Comparison of ENCODE assay signal across 8 cellular contexts in genomic region chr9:99720455-99721050, GRCh38.
A peak's percentile ranks its signal among the peaks of the same experiment; 100 is the strongest.
DNase-seq lines count a peak whose midpoint lies in the region; ATAC-seq and TF ChIP-seq lines count a peak whose summit lies in the region.

No MANE protein-coding gene starts in this region.

- no peak for TF ChIP-seq CTCF in left ventricle myocardium inferior (IDR thresholded peaks at IDR 0.05; ENCODE audit: borderline replicate concordance)
- no peak for TF ChIP-seq CTCF in SU-DHL-6 (IDR thresholded peaks at IDR 0.05; ENCODE audit: insufficient read depth, low read length, poor library complexity, severe bottlenecking)

- H3K9me3 Mint-ChIP-seq in naive B cell = no peaks in the 10 kb centered on the region

- H3K27me3 Mint-ChIP-seq in naive B cell = no peaks in the 10 kb centered on the region

- H3K27ac ChIP-seq in left ventricle myocardium inferior (replicated peaks) = peak overlapping the region; percentile 37
- no peak overlapping the region for H3K27ac ChIP-seq in SU-DHL-6 (ENCODE audit: low read depth, low read length)
- H3K27ac ChIP-seq in SJCRH30 = no peak overlapping the region

- no peak overlapping the region for H3K9ac ChIP-seq in SU-DHL-6 (ENCODE audit: low read length)

- DNase-seq in left ventricle myocardium inferior (no peak), left ventricle myocardium superior (no peak), naive B cell (peak; percentile 6), DMS153 treated with DMSO at 0.1 percent for 48 hours (lab: John Stamatoyannopoulos, UW; ENCODE audit: unreplicated experiment) (no peak), hypothalamus (lab: John Stamatoyannopoulos, UW) (no peak), SJCRH30 (no peak)

- ATAC-seq in left ventricle myocardium superior = no peak
- ATAC-seq in HG03025 (IDR thresholded peaks at IDR 0.05; ENCODE audit: low FRiP score, unreplicated experiment) = peak; percentile 66
- peak; percentile 65 to 74 for ATAC-seq in naive B cell (ENCODE audit: low read depth in 2 of 2)

- peaks cover 17 to 29% (median 18%) of the 10 kb centered on the region in 3 donors for H3K4me1 Mint-ChIP-seq in naive B cell

- no peaks in the 10 kb centered on the region for H3K9me2 ChIP-seq in SU-DHL-6 (replicated peaks; ENCODE audit: insufficient read depth, low read length)

- no peak overlapping the region for H2AFZ ChIP-seq in SU-DHL-6 (ENCODE audit: low read depth, low read length, severe bottlenecking)

- H3K27ac Mint-ChIP-seq in naive B cell = peak overlapping the region; percentile 48 to 95 (median 76)

- H3K36me3 Mint-ChIP-seq in naive B cell = no peaks in the 10 kb centered on the region

- H3K4me1 ChIP-seq in left ventricle myocardium inferior = no peaks in the 10 kb centered on the region
- H3K4me1 ChIP-seq in SJCRH30 = no peaks in the 10 kb centered on the region

- H3K9me3 ChIP-seq in left ventricle myocardium inferior (replicated peaks) (no peaks in the 10 kb centered on the region), SU-DHL-6 (ENCODE audit: insufficient read depth, low read length) (no peaks in the 10 kb centered on the region), SJCRH30 (replicated peaks) (no peaks in the 10 kb centered on the region; the same call in 1 of the 2 replicates)

- H3K4me3 Mint-ChIP-seq in naive B cell = peak overlapping the region; percentile 71 to 94 (median 86)

- H3K27me3 ChIP-seq in left ventricle myocardium inferior (ENCODE audit: low read depth) (no peaks in the 10 kb centered on the region), SU-DHL-6 (ENCODE audit: low read length) (no peaks in the 10 kb centered on the region), SJCRH30 (0 out of 2 replicates have a peak, but pooled peaks cover 2% of the 10 kb centered on the region)

- no peaks in the 10 kb centered on the region for H3F3A ChIP-seq in SU-DHL-6 (ENCODE audit: insufficient read depth)

- H3K36me3 ChIP-seq in left ventricle myocardium inferior (no peaks in the 10 kb centered on the region), SU-DHL-6 (ENCODE audit: low read length) (no peaks in the 10 kb centered on the region), SJCRH30 (no peaks in the 10 kb centered on the region)

- intact Hi-C loops in left ventricle myocardium inferior (cut with micrococcal nuclease) = no loop called here
- intact Hi-C loops in left ventricle myocardium superior (cut with micrococcal nuclease) = no loop called here

- H3K4me2 ChIP-seq in SU-DHL-6 (ENCODE audit: low read depth, low read length, poor library complexity, severe bottlenecking) = peak overlapping the region; percentile 27

- no peaks in the 10 kb centered on the region for H3K79me2 ChIP-seq in SU-DHL-6 (ENCODE audit: insufficient read depth, low read length)

- H3K4me3 ChIP-seq in left ventricle myocardium inferior = peak overlapping the region; percentile 43
- H3K4me3 ChIP-seq in SU-DHL-6 (ENCODE audit: insufficient read depth, low read length, poor library complexity, severe bottlenecking) = no peak overlapping the region
- H3K4me3 ChIP-seq in SJCRH30 = no peak overlapping the region

- H4K20me1 ChIP-seq in SU-DHL-6 (ENCODE audit: low read depth, low read length) = no peaks in the 10 kb centered on the region
